ENCODE assay signal across 19 cellular contexts in genomic region chr6:37056439-37057127, GRCh38. TPM values are rescaled to one million over a fixed set of nuclear protein-coding genes. Genes with fewer than 3 reads are reported as not detected.
DNase-seq lines count a peak whose midpoint lies in the region; ATAC-seq lines count a peak whose summit lies in the region.
"Had no signal": no experiment of that assay in that cellular context is flagged by ENCODE, and none has a peak within 500 bp of the region (broad histone marks: within the 10 kb centered on the region; RNA-seq: fewer than 3 reads in every experiment).

No MANE protein-coding gene starts in this region.

- H2BK15ac ChIP-seq in neuronal stem cell (ENCODE audit: low read length), result no peak overlapping the region

- no peak overlapping the region for H3K4me3 ChIP-seq in neuronal stem cell (ENCODE audit: low read length in 2 of 2)
- H3K4me3 ChIP-seq: BLaER1 treated with 17β-estradiol and CSF1 and Interleukin-3, amounts not matched to agents 10 nM and 100 nM; coronary artery had no signal

- peak overlapping the region; percentile 89 for H2AK5ac ChIP-seq in neuronal stem cell (ENCODE audit: low read depth, low read length)

- H2BK120ac ChIP-seq in neuronal stem cell (ENCODE audit: low read depth, low read length), result no peak overlapping the region

- no peak overlapping the region for H4K8ac ChIP-seq in neuronal stem cell (ENCODE audit: low read depth, low read length)

- H3K4me2 ChIP-seq in neuronal stem cell (ENCODE audit: insufficient read depth, low read length, poor library complexity, severe bottlenecking), result no peak overlapping the region

- no peaks in the 10 kb centered on the region for H3K27me3 Mint-ChIP-seq in activated CD4-positive, alpha-beta T cell treated with anti-CD3 and anti-CD28 coated beads, Interleukin-2, amount 10 ng/mL, durations not matched to agents 7 days and 5 days

- H3K27me3 ChIP-seq in neuronal stem cell (ENCODE audit: control insufficient read depth in 3 of 3, insufficient read depth in 3 of 3, low read depth in 1 of 3, low read length in 3 of 3), result no peaks in the 10 kb centered on the region
- H3K27me3 ChIP-seq: BLaER1 treated with 17β-estradiol and CSF1 and Interleukin-3, amounts not matched to agents 10 nM and 100 nM had no signal

- POLR2A ChIA-PET in activated CD4-positive, alpha-beta T cell treated with anti-CD3 and anti-CD28 coated beads, Interleukin-2, amount 10 ng/mL, durations not matched to agents 7 days and 5 days (lab: Charles Lee), result no interaction called here

- H3K9ac ChIP-seq in neuronal stem cell (ENCODE audit: low read depth, low read length, poor library complexity), result no peak overlapping the region

- H3K4me1 Mint-ChIP-seq in activated CD4-positive, alpha-beta T cell treated with anti-CD3 and anti-CD28 coated beads, Interleukin-2, amount 10 ng/mL, durations not matched to agents 7 days and 5 days, result peaks cover 29% of the 10 kb centered on the region

- H3K36me3 ChIP-seq in neuronal stem cell (replicated peaks in 1 of 2; ENCODE audit: control insufficient read depth in 2 of 2, insufficient read depth in 2 of 2, low read length in 2 of 2), result no peaks in the 10 kb centered on the region
- H3K36me3 ChIP-seq: BLaER1 treated with 17β-estradiol and CSF1 and Interleukin-3, amounts not matched to agents 10 nM and 100 nM had no signal

- H3K23ac ChIP-seq in neuronal stem cell (ENCODE audit: low read depth, low read length, poor library complexity), result no peak overlapping the region

- H3K4me1 ChIP-seq in neuronal stem cell (ENCODE audit: control insufficient read depth in 2 of 2, insufficient read depth in 1 of 2, low read depth in 1 of 2, low read length in 2 of 2), result peaks cover 17 to 21% of the 10 kb centered on the region in 2 donors

- H3K79me1 ChIP-seq in neuronal stem cell (ENCODE audit: low read depth, low read length), result no peaks in the 10 kb centered on the region

- no peak overlapping the region for H3K4me3 Mint-ChIP-seq in activated CD4-positive, alpha-beta T cell treated with anti-CD3 and anti-CD28 coated beads, Interleukin-2, amount 10 ng/mL, durations not matched to agents 7 days and 5 days

- ATAC-seq in GM18511 (IDR thresholded peaks at IDR 0.05; ENCODE audit: unreplicated experiment), result no peak
- no peak for ATAC-seq in HG03354 (IDR thresholded peaks at IDR 0.05; ENCODE audit: poor library complexity, severe bottlenecking, unreplicated experiment)
- ATAC-seq: left cardiac atrium, right cardiac atrium had no signal

- H3K27ac Mint-ChIP-seq in activated CD4-positive, alpha-beta T cell treated with anti-CD3 and anti-CD28 coated beads, Interleukin-2, amount 10 ng/mL, durations not matched to agents 7 days and 5 days, result no peak overlapping the region

- no peak overlapping the region for H3K4ac ChIP-seq in neuronal stem cell (ENCODE audit: low read length)

- H3K9me3 Mint-ChIP-seq in activated CD4-positive, alpha-beta T cell treated with anti-CD3 and anti-CD28 coated beads, Interleukin-2, amount 10 ng/mL, durations not matched to agents 7 days and 5 days, result no peaks in the 10 kb centered on the region

- no peak overlapping the region for H2BK12ac ChIP-seq in neuronal stem cell (ENCODE audit: low read length)

- DNase-seq in ELR (ENCODE audit: low read depth), result peak; percentile 59
- DNase-seq in M059J (ENCODE audit: low read depth), result peak; percentile 67
- peak; percentile 99 for DNase-seq in epithelial cell of prostate (ENCODE audit: low read depth, low spot score)
- DNase-seq in neuronal stem cell (ENCODE audit: low spot score), result no peak
- DNase-seq in medulla oblongata (ENCODE audit: extremely low spot score), result no peak
- DNase-seq in activated CD4-positive, alpha-beta T cell treated with anti-CD3 and anti-CD28 coated beads, Interleukin-2, amount 10 ng/mL, durations not matched to agents 7 days and 5 days, result no peak
- DNase-seq: activated CD4-positive, CD25-positive, alpha-beta regulatory T cell; activated T-cell treated with anti-CD3 and anti-CD28 coated beads for 4 hours; DMS79; left cardiac atrium; MM.1S; NCI-H226; stimulated activated naive CD4-positive, alpha-beta T cell treated with Interleukin-2 at 50 U/mL for 16 hours; SW 1271 had no signal

- peak overlapping the region; percentile 53 for H3K18ac ChIP-seq in neuronal stem cell (ENCODE audit: low read length)

- no CpG with 5 or more reads among the region's 16 CpGs for WGBS in neuronal stem cell (ENCODE audit: extremely low coverage in 2 of 2, insufficient read length in 2 of 2, insufficient replicate concordance in 1 of 2), 2 donors

- H2BK5ac ChIP-seq in neuronal stem cell (ENCODE audit: low read length), result peak overlapping the region; percentile 60

- CTCF ChIA-PET in activated CD4-positive, alpha-beta T cell treated with anti-CD3 and anti-CD28 coated beads, Interleukin-2, amount 10 ng/mL, durations not matched to agents 7 days and 5 days (lab: Charles Lee), result interaction anchor here (1.5 to 25.7 kb wide), 2 partner anchors 11 to 27 kb away, joined by 4 to 439 read pairs; no protein-coding TSS in a partner anchor

- no peak overlapping the region for H4K91ac ChIP-seq in neuronal stem cell (ENCODE audit: low read depth, low read length, poor library complexity)

- H3K27ac ChIP-seq in epithelial cell of prostate (peak overlapping the region; percentile 100), neuronal stem cell (replicated peaks; ENCODE audit: low read length) (no peak overlapping the region)
- H3K27ac ChIP-seq: coronary artery had no signal

- no peaks in the 10 kb centered on the region for H3K9me3 ChIP-seq in neuronal stem cell (replicated peaks in 1 of 2; ENCODE audit: control insufficient read depth in 2 of 2, insufficient read depth in 1 of 2, low read depth in 1 of 2, low read length in 2 of 2)
- H3K9me3 ChIP-seq: BLaER1 treated with 17β-estradiol and CSF1 and Interleukin-3, amounts not matched to agents 10 nM and 100 nM had no signal

- peak overlapping the region; percentile 6 for H3K14ac ChIP-seq in neuronal stem cell (ENCODE audit: low read length)

- H3K36me3 Mint-ChIP-seq in activated CD4-positive, alpha-beta T cell treated with anti-CD3 and anti-CD28 coated beads, Interleukin-2, amount 10 ng/mL, durations not matched to agents 7 days and 5 days (ENCODE audit: low read depth), result no peaks in the 10 kb centered on the region

- no peak overlapping the region for H2AFZ ChIP-seq in neuronal stem cell (ENCODE audit: low read length)

RNA-seq across cellular contexts. Expression of gene FGD2, which starts 51.1 kb away (rescaled TPM):
- total RNA-seq in M059J (2014; rRNA removed; shearing (Covaris generic)), result not detected in 2 replicates
- 0.04 TPM for polyA plus RNA-seq in neuronal stem cell (2013, experiment 1 of 2)
- polyA plus RNA-seq in neuronal stem cell (2013, experiment 2 of 2), result 0.03 TPM
- 1 to 10 TPM; 1.5 to 2.1 TPM for total RNA-seq in activated CD4-positive, alpha-beta T cell treated with anti-CD3 and anti-CD28 coated beads, Interleukin-2, amount 10 ng/mL, durations not matched to agents 7 days and 5 days

Comparison
In these comparisons a context has a peak if more than half of its experiments do, and no peak if none do; other contexts are left out.
1. DNase-seq: peak in ELR (single experiment), M059J (single experiment) and epithelial cell of prostate (single experiment); none in neuronal stem cell (single experiment), medulla oblongata (single experiment) and activated CD4-positive, alpha-beta T cell treated with anti-CD3 and anti-CD28 coated beads, Interleukin-2, amount 10 ng/mL, durations not matched to agents 7 days and 5 days (single experiment).